ENCODE assay signal across 1 cellular context in genomic region chr22:22959147-22959827, GRCh38.
TF ChIP-seq lines count a peak whose summit lies in the region.

No MANE protein-coding gene starts in this region.

TF ChIP-seq in HepG2, 621 proteins besides CTCF, POLR2A, EP300 and RAD21 (continued from another document and continues in another):
- TF ChIP-seq, protein P1, sequence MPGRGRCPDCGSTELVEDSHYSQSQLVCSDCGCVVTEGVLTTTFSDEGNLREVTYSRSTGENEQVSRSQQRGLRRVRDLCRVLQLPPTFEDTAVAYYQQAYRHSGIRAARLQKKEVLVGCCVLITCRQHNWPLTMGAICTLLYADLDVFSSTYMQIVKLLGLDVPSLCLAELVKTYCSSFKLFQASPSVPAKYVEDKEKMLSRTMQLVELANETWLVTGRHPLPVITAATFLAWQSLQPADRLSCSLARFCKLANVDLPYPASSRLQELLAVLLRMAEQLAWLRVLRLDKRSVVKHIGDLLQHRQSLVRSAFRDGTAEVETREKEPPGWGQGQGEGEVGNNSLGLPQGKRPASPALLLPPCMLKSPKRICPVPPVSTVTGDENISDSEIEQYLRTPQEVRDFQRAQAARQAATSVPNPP (CRISPR knock-in tag; IDR thresholded peaks at IDR 0.05), result no peak
- TF ChIP-seq, protein P2, sequence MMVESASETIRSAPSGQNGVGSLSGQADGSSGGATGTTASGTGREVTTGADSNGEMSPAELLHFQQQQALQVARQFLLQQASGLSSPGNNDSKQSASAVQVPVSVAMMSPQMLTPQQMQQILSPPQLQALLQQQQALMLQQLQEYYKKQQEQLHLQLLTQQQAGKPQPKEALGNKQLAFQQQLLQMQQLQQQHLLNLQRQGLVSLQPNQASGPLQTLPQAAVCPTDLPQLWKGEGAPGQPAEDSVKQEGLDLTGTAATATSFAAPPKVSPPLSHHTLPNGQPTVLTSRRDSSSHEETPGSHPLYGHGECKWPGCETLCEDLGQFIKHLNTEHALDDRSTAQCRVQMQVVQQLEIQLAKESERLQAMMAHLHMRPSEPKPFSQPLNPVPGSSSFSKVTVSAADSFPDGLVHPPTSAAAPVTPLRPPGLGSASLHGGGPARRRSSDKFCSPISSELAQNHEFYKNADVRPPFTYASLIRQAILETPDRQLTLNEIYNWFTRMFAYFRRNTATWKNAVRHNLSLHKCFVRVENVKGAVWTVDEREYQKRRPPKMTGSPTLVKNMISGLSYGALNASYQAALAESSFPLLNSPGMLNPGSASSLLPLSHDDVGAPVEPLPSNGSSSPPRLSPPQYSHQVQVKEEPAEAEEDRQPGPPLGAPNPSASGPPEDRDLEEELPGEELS (CRISPR knock-in tag; IDR thresholded peaks at IDR 0.05), result no peak
- TF ChIP-seq CHD4 (IDR thresholded peaks at IDR 0.05; ENCODE audit: borderline replicate concordance, low read length), result no peak
- TF ChIP-seq ZSCAN30 (CRISPR knock-in tag; IDR thresholded peaks at IDR 0.05), result no peak
- TF ChIP-seq, protein P3, sequence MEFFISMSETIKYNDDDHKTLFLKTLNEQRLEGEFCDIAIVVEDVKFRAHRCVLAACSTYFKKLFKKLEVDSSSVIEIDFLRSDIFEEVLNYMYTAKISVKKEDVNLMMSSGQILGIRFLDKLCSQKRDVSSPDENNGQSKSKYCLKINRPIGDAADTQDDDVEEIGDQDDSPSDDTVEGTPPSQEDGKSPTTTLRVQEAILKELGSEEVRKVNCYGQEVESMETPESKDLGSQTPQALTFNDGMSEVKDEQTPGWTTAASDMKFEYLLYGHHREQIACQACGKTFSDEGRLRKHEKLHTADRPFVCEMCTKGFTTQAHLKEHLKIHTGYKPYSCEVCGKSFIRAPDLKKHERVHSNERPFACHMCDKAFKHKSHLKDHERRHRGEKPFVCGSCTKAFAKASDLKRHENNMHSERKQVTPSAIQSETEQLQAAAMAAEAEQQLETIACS (CRISPR knock-in tag; IDR thresholded peaks at IDR 0.05), result no peak
- TF ChIP-seq ZNF598 (CRISPR knock-in tag; IDR thresholded peaks at IDR 0.05; ENCODE audit: borderline replicate concordance), result no peak
- TF ChIP-seq ZC3H4 (CRISPR knock-in tag; IDR thresholded peaks at IDR 0.05; ENCODE audit: borderline replicate concordance), result no peak
- 0 out of 2 replicates have a peak, but pooled peaks have one; percentile 45 for TF ChIP-seq TSC22D2 (CRISPR knock-in tag; IDR thresholded peaks at IDR 0.05; ENCODE audit: borderline replicate concordance)
- no peak for TF ChIP-seq ZIK1 (CRISPR knock-in tag; IDR thresholded peaks at IDR 0.05; ENCODE audit: borderline replicate concordance, low read depth)
- no peak for TF ChIP-seq SRSF9 (IDR thresholded peaks at IDR 0.05; ENCODE audit: borderline replicate concordance, insufficient read depth, low read depth, low read length, poor library complexity, severe bottlenecking)
- no peak for TF ChIP-seq SKI (IDR thresholded peaks at IDR 0.05; ENCODE audit: partially characterized antibody)
- no peak for TF ChIP-seq ATM (IDR thresholded peaks at IDR 0.05; ENCODE audit: borderline replicate concordance)
- TF ChIP-seq, protein P4, sequence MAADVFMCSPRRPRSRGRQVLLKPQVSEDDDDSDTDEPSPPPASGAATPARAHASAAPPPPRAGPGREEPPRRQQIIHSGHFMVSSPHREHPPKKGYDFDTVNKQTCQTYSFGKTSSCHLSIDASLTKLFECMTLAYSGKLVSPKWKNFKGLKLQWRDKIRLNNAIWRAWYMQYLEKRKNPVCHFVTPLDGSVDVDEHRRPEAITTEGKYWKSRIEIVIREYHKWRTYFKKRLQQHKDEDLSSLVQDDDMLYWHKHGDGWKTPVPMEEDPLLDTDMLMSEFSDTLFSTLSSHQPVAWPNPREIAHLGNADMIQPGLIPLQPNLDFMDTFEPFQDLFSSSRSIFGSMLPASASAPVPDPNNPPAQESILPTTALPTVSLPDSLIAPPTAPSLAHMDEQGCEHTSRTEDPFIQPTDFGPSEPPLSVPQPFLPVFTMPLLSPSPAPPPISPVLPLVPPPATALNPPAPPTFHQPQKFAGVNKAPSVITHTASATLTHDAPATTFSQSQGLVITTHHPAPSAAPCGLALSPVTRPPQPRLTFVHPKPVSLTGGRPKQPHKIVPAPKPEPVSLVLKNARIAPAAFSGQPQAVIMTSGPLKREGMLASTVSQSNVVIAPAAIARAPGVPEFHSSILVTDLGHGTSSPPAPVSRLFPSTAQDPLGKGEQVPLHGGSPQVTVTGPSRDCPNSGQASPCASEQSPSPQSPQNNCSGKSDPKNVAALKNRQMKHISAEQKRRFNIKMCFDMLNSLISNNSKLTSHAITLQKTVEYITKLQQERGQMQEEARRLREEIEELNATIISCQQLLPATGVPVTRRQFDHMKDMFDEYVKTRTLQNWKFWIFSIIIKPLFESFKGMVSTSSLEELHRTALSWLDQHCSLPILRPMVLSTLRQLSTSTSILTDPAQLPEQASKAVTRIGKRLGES (CRISPR knock-in tag; IDR thresholded peaks at IDR 0.05; ENCODE audit: borderline replicate concordance), result no peak
- no peak for TF ChIP-seq ZMAT3 (CRISPR knock-in tag; conservative IDR thresholded peaks at IDR 0.05)
- no peak; the same call in 1 of the 2 replicates for TF ChIP-seq YEATS2 (CRISPR knock-in tag; IDR thresholded peaks at IDR 0.05; ENCODE audit: borderline replicate concordance)
- TF ChIP-seq ARNTL (CRISPR knock-in tag; IDR thresholded peaks at IDR 0.05), result no peak
- no peak for TF ChIP-seq U2AF2 (IDR thresholded peaks at IDR 0.05; ENCODE audit: low read depth, low read length)
- no peak for TF ChIP-seq FOXM1 (CRISPR knock-in tag; IDR thresholded peaks at IDR 0.05)
- no peak for TF ChIP-seq RFX1 (IDR thresholded peaks at IDR 0.05)
- no peak for TF ChIP-seq SNAI1 (CRISPR knock-in tag; IDR thresholded peaks at IDR 0.05; ENCODE audit: borderline replicate concordance)
- no peak for TF ChIP-seq MIER2 (CRISPR knock-in tag; IDR thresholded peaks at IDR 0.05)
- no peak for TF ChIP-seq AHR (CRISPR knock-in tag; IDR thresholded peaks at IDR 0.05)
- no peak for TF ChIP-seq ZSCAN25 (CRISPR knock-in tag; IDR thresholded peaks at IDR 0.05)
- TF ChIP-seq PAWR (CRISPR knock-in tag; IDR thresholded peaks at IDR 0.05; ENCODE audit: borderline replicate concordance), result no peak
- TF ChIP-seq ATF7-NPFF (CRISPR knock-in tag; IDR thresholded peaks at IDR 0.05; ENCODE audit: low read depth), result no peak
- no peak for TF ChIP-seq PRMT3 (CRISPR knock-in tag; IDR thresholded peaks at IDR 0.05; ENCODE audit: borderline replicate concordance, low read depth)
- TF ChIP-seq DPF2 (CRISPR knock-in tag; IDR thresholded peaks at IDR 0.05; ENCODE audit: borderline replicate concordance, low read depth), result no peak
- TF ChIP-seq ZNF747 (CRISPR knock-in tag; IDR thresholded peaks at IDR 0.05; ENCODE audit: borderline replicate concordance), result no peak
- no peak for TF ChIP-seq ZNF773 (CRISPR knock-in tag; IDR thresholded peaks at IDR 0.05; ENCODE audit: borderline replicate concordance)
- 0 out of 2 replicates have a peak, but pooled peaks have one; percentile 12 for TF ChIP-seq ZNF629 (CRISPR knock-in tag; conservative IDR thresholded peaks at IDR 0.05)
- peak; percentile 63; the same call in 1 of the 2 replicates for TF ChIP-seq REPIN1 (CRISPR knock-in tag; IDR thresholded peaks at IDR 0.05; ENCODE audit: borderline replicate concordance, low read depth)
- no peak for TF ChIP-seq ZNF280D (CRISPR knock-in tag; IDR thresholded peaks at IDR 0.05)
- TF ChIP-seq HMGXB4 (CRISPR knock-in tag; IDR thresholded peaks at IDR 0.05; ENCODE audit: borderline replicate concordance in 1 of 2, low read depth in 1 of 2), result peak in 1 of 2 experiments; percentile 74; a peak in 2 of 4 replicates
- TF ChIP-seq MYNN (CRISPR knock-in tag; IDR thresholded peaks at IDR 0.05; ENCODE audit: low read depth), result no peak
- no peak for TF ChIP-seq ZMAT5 (CRISPR knock-in tag; IDR thresholded peaks at IDR 0.05; ENCODE audit: borderline replicate concordance, low read depth)
- no peak for TF ChIP-seq ETS1 (CRISPR knock-in tag; IDR thresholded peaks at IDR 0.05)
- TF ChIP-seq ZNF782 (CRISPR knock-in tag; IDR thresholded peaks at IDR 0.05; ENCODE audit: borderline replicate concordance), result no peak
- no peak for TF ChIP-seq IRX3 (CRISPR knock-in tag; IDR thresholded peaks at IDR 0.05; ENCODE audit: borderline replicate concordance, low read depth)
- TF ChIP-seq KDM2A (CRISPR knock-in tag; IDR thresholded peaks at IDR 0.05; ENCODE audit: borderline replicate concordance, low read depth), result 0 out of 2 replicates have a peak, but pooled peaks have one; percentile 23
- TF ChIP-seq NFIC (IDR thresholded peaks at IDR 0.05; ENCODE audit: low read length), result no peak
- no peak for TF ChIP-seq CREBL2 (CRISPR knock-in tag; IDR thresholded peaks at IDR 0.05; ENCODE audit: borderline replicate concordance)
- TF ChIP-seq ZNF326 (CRISPR knock-in tag; IDR thresholded peaks at IDR 0.05; ENCODE audit: borderline replicate concordance), result no peak
- TF ChIP-seq ZNF124 (CRISPR knock-in tag; IDR thresholded peaks at IDR 0.05), result 0 out of 2 replicates have a peak, but pooled peaks have one; percentile 30
- TF ChIP-seq IKZF4 (CRISPR knock-in tag; IDR thresholded peaks at IDR 0.05; ENCODE audit: borderline replicate concordance, low read depth, not compliant biosample characterization), result no peak
- 0 out of 2 replicates have a peak, but pooled peaks have one; percentile 21 for TF ChIP-seq SAP130 (CRISPR knock-in tag; IDR thresholded peaks at IDR 0.05; ENCODE audit: low read depth)
- TF ChIP-seq SIX4 (CRISPR knock-in tag; IDR thresholded peaks at IDR 0.05), result no peak
- TF ChIP-seq SRSF1 (optimal IDR thresholded peaks at IDR 0.05; ENCODE audit: low read depth, low read length), result no peak
- no peak for TF ChIP-seq GRHL1 (CRISPR knock-in tag; conservative IDR thresholded peaks at IDR 0.05)
- TF ChIP-seq SPEN (CRISPR knock-in tag; IDR thresholded peaks at IDR 0.05; ENCODE audit: low read depth), result no peak
- no peak for TF ChIP-seq ZNF557 (CRISPR knock-in tag; IDR thresholded peaks at IDR 0.05)
- no peak for TF ChIP-seq CAMTA2 (CRISPR knock-in tag; IDR thresholded peaks at IDR 0.05; ENCODE audit: borderline replicate concordance)
- TF ChIP-seq MAZ (IDR thresholded peaks at IDR 0.05; ENCODE audit: borderline replicate concordance, low read depth, low read length), result no peak
- no peak for TF ChIP-seq MAZ (CRISPR knock-in tag; IDR thresholded peaks at IDR 0.05; ENCODE audit: low read depth)
- no peak; the same call in 1 of the 2 replicates for TF ChIP-seq TOPORS (CRISPR knock-in tag; IDR thresholded peaks at IDR 0.05)
